In the genomic region with DNA sequence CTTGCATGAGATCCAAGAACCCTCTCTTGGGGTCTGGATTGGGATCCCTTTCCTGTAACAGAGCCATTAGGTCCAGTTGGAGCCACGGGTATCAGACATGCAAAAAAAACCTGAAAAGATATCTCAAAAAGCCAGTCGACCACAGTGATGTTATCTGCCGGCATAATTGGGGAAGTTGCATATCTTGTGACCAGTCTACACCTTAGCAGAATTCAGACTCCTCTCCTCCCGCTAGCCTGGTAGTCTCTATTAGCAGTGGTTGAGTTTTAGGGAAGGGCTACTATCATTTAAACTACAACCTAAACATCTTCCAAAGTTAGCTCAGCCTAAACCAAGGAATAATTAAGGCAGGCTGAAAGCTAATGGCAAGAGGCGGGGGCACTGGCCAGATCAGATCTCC, we compare ENCODE assay signal across 26 cellular contexts.
"Had no signal": no experiment of that assay in that cellular context is flagged by ENCODE, and none has a peak within 500 bp of the region (broad histone marks: within the 10 kb centered on the region; RNA-seq: fewer than 3 reads in every experiment).

No MANE protein-coding gene starts in this region.

- H3K27ac Mint-ChIP-seq: activated CD4-positive, alpha-beta memory T cell treated with anti-CD3 and anti-CD28 coated beads, Interleukin-2, amount 10 ng/mL, durations not matched to agents 7 days and 5 days; activated CD4-positive, alpha-beta T cell treated with anti-CD3 and anti-CD28 coated beads for 36 hours; activated naive CD4-positive, alpha-beta T cell treated with anti-CD3 and anti-CD28 coated beads, Interleukin-2, amount 10 ng/mL, durations not matched to agents 7 days and 5 days; activated naive CD8-positive, alpha-beta T cell treated with anti-CD3 and anti-CD28 coated beads for 36 hours; activated T-cell treated with anti-CD3 and anti-CD28 coated beads, Interleukin-2, amount 50 U/mL, for 72 hours; activated T-helper 2 cell treated with anti-CD3 and anti-CD28 coated beads, Interferon-gamma antibody, Interleukin-2, Interleukin-4, amounts not matched to agents 10 μg/mL and 5 μg/mL and 100 μg/mL, durations not matched to agents 14 hours and 24 hours and 36 hours; T-helper 2 cell treated with Interferon-gamma antibody and Interleukin-4, amounts not matched to agents 5 μg/mL and 100 μg/mL, for 36 hours had no signal

- H3K4me3 Mint-ChIP-seq: activated CD4-positive, alpha-beta memory T cell treated with anti-CD3 and anti-CD28 coated beads, Interleukin-2, amount 10 ng/mL, durations not matched to agents 7 days and 5 days; activated CD4-positive, alpha-beta T cell treated with anti-CD3 and anti-CD28 coated beads for 36 hours; activated naive CD4-positive, alpha-beta T cell treated with anti-CD3 and anti-CD28 coated beads, Interleukin-2, amount 10 ng/mL, durations not matched to agents 7 days and 5 days; activated naive CD8-positive, alpha-beta T cell treated with anti-CD3 and anti-CD28 coated beads for 36 hours; activated T-cell treated with anti-CD3 and anti-CD28 coated beads, Interleukin-2, amount 50 U/mL, for 72 hours; T-helper 2 cell treated with Interferon-gamma antibody and Interleukin-4, amounts not matched to agents 5 μg/mL and 100 μg/mL, for 36 hours had no signal

- H3K4me1 Mint-ChIP-seq: activated CD4-positive, alpha-beta T cell treated with anti-CD3 and anti-CD28 coated beads for 36 hours; activated naive CD8-positive, alpha-beta T cell treated with anti-CD3 and anti-CD28 coated beads for 36 hours had no signal

- H3K36me3 Mint-ChIP-seq: activated naive CD4-positive, alpha-beta T cell treated with anti-CD3 and anti-CD28 coated beads, Interleukin-2, amount 10 ng/mL, durations not matched to agents 7 days and 5 days had no signal

- ATAC-seq: activated CD4-positive, alpha-beta T cell treated with anti-CD3 and anti-CD28 coated beads for 36 hours; activated T-cell treated with anti-CD3 and anti-CD28 coated beads, Interleukin-2, amount 50 U/mL, for 72 hours had no signal

- DNase-seq: activated CD4-positive, alpha-beta memory T cell treated with anti-CD3 and anti-CD28 coated beads, Interleukin-2, amount 10 ng/mL, durations not matched to agents 7 days and 5 days; activated CD4-positive, alpha-beta T cell treated with anti-CD3 and anti-CD28 coated beads for 36 hours; activated CD4-positive, alpha-beta T cell treated with anti-CD3 and anti-CD28 coated beads, Interleukin-2, amount 50 U/mL, for 1 hour; activated CD8-positive, alpha-beta memory T cell treated with anti-CD3 and anti-CD28 coated beads, Interleukin-2, amount 50 U/mL, for 4 hours; activated gamma-delta T cell treated with Interleukin-2 at 50 U/mL for 16 hours; activated naive CD4-positive, alpha-beta T cell treated with anti-CD3 and anti-CD28 coated beads, Interleukin-2, amount 10 ng/mL, durations not matched to agents 7 days and 5 days; activated naive CD8-positive, alpha-beta T cell treated with anti-CD3 and anti-CD28 coated beads for 36 hours; activated T-cell treated with anti-CD3 and anti-CD28 coated beads, Interleukin-2, amount 50 U/mL, for 72 hours; adrenal gland; anterior cingulate cortex; cerebellar nuclear complex; NCI-H1105 treated with DMSO at 0.1 percent for 48 hours; NCI-H1436 treated with DMSO at 0.1 percent for 48 hours; NCI-H187; NCI-H2081; NCI-H510A treated with DMSO at 0.1 percent for 48 hours; NCI-H69; NK-92 treated with Interleukin-12 subunit alpha and Interleukin-12 subunit beta, amount 100 ng/mL, for 24 hours; Peyer's patch; Right ventricle myocardium superior; SJCRH30; SK-N-SH; SW 1271; WERI-Rb-1 had no signal
